2 cellular contexts compared by ENCODE assay signal in genomic region chr2:127084611-127085031, GRCh38.
TF ChIP-seq lines count a peak whose summit lies in the region.

No MANE protein-coding gene starts in this region.

TF ChIP-seq in SK-N-SH, 30 proteins besides CTCF, POLR2A, EP300 and RAD21 (continued from another document):
- TF ChIP-seq IRF3 (IDR thresholded peaks at IDR 0.05; ENCODE audit: low read depth, low read length), result no peak
- no peak for TF ChIP-seq USF2 (IDR thresholded peaks at IDR 0.05; ENCODE audit: borderline replicate concordance, low read depth, low read length)
- TF ChIP-seq JUND (IDR thresholded peaks at IDR 0.05), result no peak
TF ChIP-seq in SK-N-SH: peak in this region for 0.

TF ChIP-seq in SK-N-SH treated with all-trans-retinoic acid at 6 μM for 48 hours, 23 proteins besides CTCF, POLR2A, EP300 and RAD21 (continued from another document):
- TF ChIP-seq CREB5 (CRISPR knock-in tag; IDR thresholded peaks at IDR 0.05; ENCODE audit: low read depth) (no peak), CSRNP3 (CRISPR knock-in tag; IDR thresholded peaks at IDR 0.05) (no peak), SNAI2 (CRISPR knock-in tag; IDR thresholded peaks at IDR 0.05) (no peak)
TF ChIP-seq in SK-N-SH treated with all-trans-retinoic acid at 6 μM for 48 hours: peak in this region for 0.
